ENCODE assay signal across 1 cellular context in genomic region chr3:141231101-141231922, GRCh38.
A peak's percentile ranks its signal among the peaks of the same experiment; 100 is the strongest.
TF ChIP-seq lines count a peak whose summit lies in the region.

Gene PXYLP1, plus strand, starts transcription at chr3:141231825. Its CDS starts 28,351 bp downstream, at chr3:141260176.

TF ChIP-seq in K562, 482 proteins besides CTCF, POLR2A, EP300 and RAD21 (continued from another document and continues in another):
- no peak for TF ChIP-seq ZZZ3 (IDR thresholded peaks at IDR 0.05)
- TF ChIP-seq SAFB (IDR thresholded peaks at IDR 0.05; ENCODE audit: borderline replicate concordance, low read depth, low read length): peak; percentile 75; the same call in 1 of the 2 replicates
- TF ChIP-seq SREBF2 (CRISPR knock-in tag; IDR thresholded peaks at IDR 0.05): no peak
- TF ChIP-seq NONO (IDR thresholded peaks at IDR 0.05; ENCODE audit: low read depth in 2 of 2, low read length in 1 of 2): peak; percentile 37 to 94; a peak in 3 of 4 replicates
- TF ChIP-seq ZBTB17 (CRISPR knock-in tag; IDR thresholded peaks at IDR 0.05): 0 out of 2 replicates have a peak, but pooled peaks have one; percentile 11
- TF ChIP-seq GTF2F1 (IDR thresholded peaks at IDR 0.05; ENCODE audit: low read depth, low read length): no peak
- no peak for TF ChIP-seq BCOR (IDR thresholded peaks at IDR 0.05)
- no peak for TF ChIP-seq MEF2D (tag; conservative IDR thresholded peaks at IDR 0.05; ENCODE audit: low read depth)
- TF ChIP-seq, protein P1, sequence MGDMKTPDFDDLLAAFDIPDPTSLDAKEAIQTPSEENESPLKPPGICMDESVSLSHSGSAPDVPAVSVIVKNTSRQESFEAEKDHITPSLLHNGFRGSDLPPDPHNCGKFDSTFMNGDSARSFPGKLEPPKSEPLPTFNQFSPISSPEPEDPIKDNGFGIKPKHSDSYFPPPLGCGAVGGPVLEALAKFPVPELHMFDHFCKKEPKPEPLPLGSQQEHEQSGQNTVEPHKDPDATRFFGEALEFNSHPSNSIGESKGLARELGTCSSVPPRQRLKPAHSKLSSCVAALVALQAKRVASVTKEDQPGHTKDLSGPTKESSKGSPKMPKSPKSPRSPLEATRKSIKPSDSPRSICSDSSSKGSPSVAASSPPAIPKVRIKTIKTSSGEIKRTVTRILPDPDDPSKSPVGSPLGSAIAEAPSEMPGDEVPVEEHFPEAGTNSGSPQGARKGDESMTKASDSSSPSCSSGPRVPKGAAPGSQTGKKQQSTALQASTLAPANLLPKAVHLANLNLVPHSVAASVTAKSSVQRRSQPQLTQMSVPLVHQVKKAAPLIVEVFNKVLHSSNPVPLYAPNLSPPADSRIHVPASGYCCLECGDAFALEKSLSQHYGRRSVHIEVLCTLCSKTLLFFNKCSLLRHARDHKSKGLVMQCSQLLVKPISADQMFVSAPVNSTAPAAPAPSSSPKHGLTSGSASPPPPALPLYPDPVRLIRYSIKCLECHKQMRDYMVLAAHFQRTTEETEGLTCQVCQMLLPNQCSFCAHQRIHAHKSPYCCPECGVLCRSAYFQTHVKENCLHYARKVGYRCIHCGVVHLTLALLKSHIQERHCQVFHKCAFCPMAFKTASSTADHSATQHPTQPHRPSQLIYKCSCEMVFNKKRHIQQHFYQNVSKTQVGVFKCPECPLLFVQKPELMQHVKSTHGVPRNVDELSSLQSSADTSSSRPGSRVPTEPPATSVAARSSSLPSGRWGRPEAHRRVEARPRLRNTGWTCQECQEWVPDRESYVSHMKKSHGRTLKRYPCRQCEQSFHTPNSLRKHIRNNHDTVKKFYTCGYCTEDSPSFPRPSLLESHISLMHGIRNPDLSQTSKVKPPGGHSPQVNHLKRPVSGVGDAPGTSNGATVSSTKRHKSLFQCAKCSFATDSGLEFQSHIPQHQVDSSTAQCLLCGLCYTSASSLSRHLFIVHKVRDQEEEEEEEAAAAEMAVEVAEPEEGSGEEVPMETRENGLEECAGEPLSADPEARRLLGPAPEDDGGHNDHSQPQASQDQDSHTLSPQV (IDR thresholded peaks at IDR 0.05): peak; percentile 70; the same call in 1 of the 2 replicates
- no peak for TF ChIP-seq CC2D1A (IDR thresholded peaks at IDR 0.05)
- peak; percentile 78 for TF ChIP-seq VEZF1 (CRISPR knock-in tag; IDR thresholded peaks at IDR 0.05)
- TF ChIP-seq NCOA2 (IDR thresholded peaks at IDR 0.05; ENCODE audit: partially characterized antibody in 2 of 2): no peak
- TF ChIP-seq NCOR1 (IDR thresholded peaks at IDR 0.05): no peak
- no peak for TF ChIP-seq ZNF384 (IDR thresholded peaks at IDR 0.05; ENCODE audit: low read depth, low read length)
- TF ChIP-seq MXD1 (CRISPR knock-in tag; IDR thresholded peaks at IDR 0.05; ENCODE audit: borderline replicate concordance, poor library complexity, severe bottlenecking): no peak
- TF ChIP-seq ZBTB33 (CRISPR knock-in tag; IDR thresholded peaks at IDR 0.05): peak; percentile 89
- peak in 1 of 2 experiments; percentile 87; a peak in 2 of 4 replicates for TF ChIP-seq ZNF639 (CRISPR knock-in tag; conservative IDR thresholded peaks at IDR 0.05 in 1 of 2, IDR thresholded peaks at IDR 0.05 in 1 of 2)
- TF ChIP-seq, protein P2, sequence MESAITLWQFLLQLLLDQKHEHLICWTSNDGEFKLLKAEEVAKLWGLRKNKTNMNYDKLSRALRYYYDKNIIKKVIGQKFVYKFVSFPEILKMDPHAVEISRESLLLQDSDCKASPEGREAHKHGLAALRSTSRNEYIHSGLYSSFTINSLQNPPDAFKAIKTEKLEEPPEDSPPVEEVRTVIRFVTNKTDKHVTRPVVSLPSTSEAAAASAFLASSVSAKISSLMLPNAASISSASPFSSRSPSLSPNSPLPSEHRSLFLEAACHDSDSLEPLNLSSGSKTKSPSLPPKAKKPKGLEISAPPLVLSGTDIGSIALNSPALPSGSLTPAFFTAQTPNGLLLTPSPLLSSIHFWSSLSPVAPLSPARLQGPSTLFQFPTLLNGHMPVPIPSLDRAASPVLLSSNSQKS (CRISPR knock-in tag; IDR thresholded peaks at IDR 0.05): no peak
- peak; percentile 61 to 66 for TF ChIP-seq NRF1 (conservative IDR thresholded peaks at IDR 0.05 in 1 of 2, IDR thresholded peaks at IDR 0.05 in 1 of 2)
- 0 out of 2 replicates have a peak, but pooled peaks have one; percentile 55 for TF ChIP-seq ERF (CRISPR knock-in tag; IDR thresholded peaks at IDR 0.05)
- TF ChIP-seq MYC (IDR thresholded peaks at IDR 0.05; ENCODE audit: low read depth, low read length): peak; percentile 38
- no peak; the same call in 1 of the 2 replicates for TF ChIP-seq MYC (CRISPR knock-in tag; IDR thresholded peaks at IDR 0.05; ENCODE audit: borderline replicate concordance, low read depth)
- 0 out of 4 replicates have a peak, but pooled peaks have one; percentile 31 to 39 for TF ChIP-seq FOXK2 (conservative IDR thresholded peaks at IDR 0.05 in 1 of 2, IDR thresholded peaks at IDR 0.05 in 1 of 2; ENCODE audit: low read depth in 2 of 2)
- TF ChIP-seq ZNF740 (CRISPR knock-in tag; IDR thresholded peaks at IDR 0.05): no peak
- TF ChIP-seq ZNF740 (tag; IDR thresholded peaks at IDR 0.05): no peak
- TF ChIP-seq ATF4 (CRISPR knock-in tag; IDR thresholded peaks at IDR 0.05): 0 out of 2 replicates have a peak, but pooled peaks have one; percentile 24
- TF ChIP-seq MBD2 (IDR thresholded peaks at IDR 0.05; ENCODE audit: borderline replicate concordance, low read depth): peak; percentile 27; the same call in 1 of the 2 replicates
- TF ChIP-seq LCOR (CRISPR knock-in tag; IDR thresholded peaks at IDR 0.05): no peak
- TF ChIP-seq HMG20B (CRISPR knock-in tag; IDR thresholded peaks at IDR 0.05): no peak
- peak; percentile 94 for TF ChIP-seq POLR2G (IDR thresholded peaks at IDR 0.05; ENCODE audit: low read depth, low read length)
- no peak for TF ChIP-seq STAT5B (CRISPR knock-in tag; IDR thresholded peaks at IDR 0.05)
- TF ChIP-seq KLF1 (tag; IDR thresholded peaks at IDR 0.05): no peak
- TF ChIP-seq HNRNPL (IDR thresholded peaks at IDR 0.05; ENCODE audit: low read depth, low read length): peak; percentile 65; the same call in 1 of the 2 replicates
- no peak for TF ChIP-seq TRIM28 (IDR thresholded peaks at IDR 0.05)
- TF ChIP-seq STAT5A (IDR thresholded peaks at IDR 0.05; ENCODE audit: borderline replicate concordance, low read length): no peak
- peak in 1 of 2 experiments; percentile 68; a peak in 2 of 4 replicates for TF ChIP-seq FOXA3 (CRISPR knock-in tag; conservative IDR thresholded peaks at IDR 0.05 in 1 of 2, IDR thresholded peaks at IDR 0.05 in 1 of 2)
- TF ChIP-seq ZNF347 (CRISPR knock-in tag; IDR thresholded peaks at IDR 0.05; ENCODE audit: low read depth): no peak
- no peak for TF ChIP-seq NCOA4 (IDR thresholded peaks at IDR 0.05; ENCODE audit: partially characterized antibody)
- TF ChIP-seq CEBPG (CRISPR knock-in tag; IDR thresholded peaks at IDR 0.05): peak; percentile 39
- no peak for TF ChIP-seq CEBPG (tag; conservative IDR thresholded peaks at IDR 0.05 in 1 of 2, IDR thresholded peaks at IDR 0.05 in 1 of 2)
- TF ChIP-seq ILF3 (IDR thresholded peaks at IDR 0.05; ENCODE audit: borderline replicate concordance): no peak
- peak; percentile 24; the same call in 1 of the 2 replicates for TF ChIP-seq ZBTB7A (IDR thresholded peaks at IDR 0.05; ENCODE audit: borderline replicate concordance, control insufficient read depth, low read depth, low read length)
- TF ChIP-seq, protein P3, sequence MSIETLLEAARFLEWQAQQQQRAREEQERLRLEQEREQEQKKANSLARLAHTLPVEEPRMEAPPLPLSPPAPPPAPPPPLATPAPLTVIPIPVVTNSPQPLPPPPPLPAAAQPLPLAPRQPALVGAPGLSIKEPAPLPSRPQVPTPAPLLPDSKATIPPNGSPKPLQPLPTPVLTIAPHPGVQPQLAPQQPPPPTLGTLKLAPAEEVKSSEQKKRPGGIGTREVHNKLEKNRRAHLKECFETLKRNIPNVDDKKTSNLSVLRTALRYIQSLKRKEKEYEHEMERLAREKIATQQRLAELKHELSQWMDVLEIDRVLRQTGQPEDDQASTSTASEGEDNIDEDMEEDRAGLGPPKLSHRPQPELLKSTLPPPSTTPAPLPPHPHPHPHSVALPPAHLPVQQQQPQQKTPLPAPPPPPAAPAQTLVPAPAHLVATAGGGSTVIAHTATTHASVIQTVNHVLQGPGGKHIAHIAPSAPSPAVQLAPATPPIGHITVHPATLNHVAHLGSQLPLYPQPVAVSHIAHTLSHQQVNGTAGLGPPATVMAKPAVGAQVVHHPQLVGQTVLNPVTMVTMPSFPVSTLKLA (conservative IDR thresholded peaks at IDR 0.05): no peak
- TF ChIP-seq CREBBP (IDR thresholded peaks at IDR 0.05; ENCODE audit: low read depth, low read length): no peak
- no peak for TF ChIP-seq THRAP3 (IDR thresholded peaks at IDR 0.05; ENCODE audit: borderline replicate concordance)
- TF ChIP-seq SRSF7 (optimal IDR thresholded peaks at IDR 0.05; ENCODE audit: low read depth, low read length): no peak
- TF ChIP-seq ZNF274 (IDR thresholded peaks at IDR 0.05; ENCODE audit: borderline replicate concordance, low read depth, low read length): no peak
- TF ChIP-seq BCL6 (CRISPR knock-in tag; IDR thresholded peaks at IDR 0.05): no peak
- no peak for TF ChIP-seq SMARCC2 (IDR thresholded peaks at IDR 0.05; ENCODE audit: low read depth)
- TF ChIP-seq ZBED1 (IDR thresholded peaks at IDR 0.05): no peak
- no peak for TF ChIP-seq BRF2 (IDR thresholded peaks at IDR 0.05; ENCODE audit: borderline replicate concordance, insufficient read depth, insufficient read length)
- no peak for TF ChIP-seq ZNF551 (CRISPR knock-in tag; IDR thresholded peaks at IDR 0.05)
- TF ChIP-seq PHTF2 (CRISPR knock-in tag; IDR thresholded peaks at IDR 0.05): no peak
- TF ChIP-seq CBFA2T2 (conservative IDR thresholded peaks at IDR 0.05): no peak
- no peak for TF ChIP-seq TCF7 (IDR thresholded peaks at IDR 0.05; ENCODE audit: borderline replicate concordance)
- TF ChIP-seq ZNF175 (CRISPR knock-in tag; IDR thresholded peaks at IDR 0.05; ENCODE audit: low read depth): no peak
